In genomic region chr4:26873391-26874026, GRCh38 we compare ENCODE assay signal across 8 cellular contexts. TPM values are rescaled to one million over a fixed set of nuclear protein-coding genes. Genes with fewer than 3 reads are reported as not detected.
DNase-seq lines count a peak whose midpoint lies in the region; ATAC-seq and TF ChIP-seq lines count a peak whose summit lies in the region.

No MANE protein-coding gene starts in this region.

- DNase-seq in activated CD8-positive, alpha-beta memory T cell treated with anti-CD3 and anti-CD28 coated beads for 4 hours (ENCODE audit: low read depth in 2 of 2): peak; percentile 31 to 45
- DNase-seq in sciatic nerve (ENCODE audit: low spot score) (no peak), dermis blood vessel endothelial cell (no peak), tibial artery (no peak), hypothalamus (lab: John Stamatoyannopoulos, UW) (no peak), DMS153 treated with DMSO at 0.1 percent for 48 hours (lab: John Stamatoyannopoulos, UW; ENCODE audit: unreplicated experiment) (no peak)

- no peaks in the 10 kb centered on the region for H3K9me3 ChIP-seq in tibial artery

- intact Hi-C loops in sciatic nerve (cut with DNase I) (no loop called here), tibial artery (cut with DNase I; ENCODE audit: low total_unique reads) (no loop called here)

- H3K36me3 ChIP-seq in tibial artery: no peaks in the 10 kb centered on the region

- H3K27me3 ChIP-seq in tibial artery: no peaks in the 10 kb centered on the region

- ATAC-seq in GM18858 (IDR thresholded peaks at IDR 0.05; ENCODE audit: unreplicated experiment) (peak; percentile 82), HG02943 (IDR thresholded peaks at IDR 0.05; ENCODE audit: low read depth, unreplicated experiment) (peak; percentile 80), sciatic nerve (peak; percentile 53)

- peaks cover 0 to 2% (median 0%) of the 10 kb centered on the region in 4 donors for H3K4me1 ChIP-seq in tibial artery

- no peak overlapping the region for H3K4me3 ChIP-seq in tibial artery

- no peak for TF ChIP-seq CTCF in tibial artery (IDR thresholded peaks at IDR 0.05)

- no peak overlapping the region for H3K27ac ChIP-seq in tibial artery

RNA-seq across cellular contexts. Expression of gene STIM2, which starts 12.9 kb away (rescaled TPM):
- total RNA-seq in sciatic nerve (30.5 TPM), dermis blood vessel endothelial cell (18.2 and 19.9 TPM in 2 replicates)

Comparison
In these comparisons a context has a peak if more than half of its experiments do, and no peak if none do; other contexts are left out.
1. DNase-seq: peak in activated CD8-positive, alpha-beta memory T cell treated with anti-CD3 and anti-CD28 coated beads for 4 hours (2 of 2); none in sciatic nerve (single experiment), dermis blood vessel endothelial cell (single experiment), tibial artery (0 of 2), hypothalamus (0 of 51) and DMS153 treated with DMSO at 0.1 percent for 48 hours (single experiment).
2. Peak in every context shown above with its lines, with median percentiles within 50 percentile points of each other: ATAC-seq.